Comparison of ENCODE assay signal across 5 cellular contexts in genomic region chr6:9554351-9554750, GRCh38.
"Had no signal": no experiment of that assay in that cellular context is flagged by ENCODE, and none has a peak within 500 bp of the region (broad histone marks: within the 10 kb centered on the region; RNA-seq: fewer than 3 reads in every experiment).

No MANE protein-coding gene starts in this region.

- DNase-seq: H9, HCEC 1CT, KBM-7 had no signal

- H3K27ac ChIP-seq: HL-60 had no signal

- H3K4me3 ChIP-seq: GM23338 had no signal
